Comparison of ENCODE assay signal across 8 cellular contexts in the genomic region with DNA sequence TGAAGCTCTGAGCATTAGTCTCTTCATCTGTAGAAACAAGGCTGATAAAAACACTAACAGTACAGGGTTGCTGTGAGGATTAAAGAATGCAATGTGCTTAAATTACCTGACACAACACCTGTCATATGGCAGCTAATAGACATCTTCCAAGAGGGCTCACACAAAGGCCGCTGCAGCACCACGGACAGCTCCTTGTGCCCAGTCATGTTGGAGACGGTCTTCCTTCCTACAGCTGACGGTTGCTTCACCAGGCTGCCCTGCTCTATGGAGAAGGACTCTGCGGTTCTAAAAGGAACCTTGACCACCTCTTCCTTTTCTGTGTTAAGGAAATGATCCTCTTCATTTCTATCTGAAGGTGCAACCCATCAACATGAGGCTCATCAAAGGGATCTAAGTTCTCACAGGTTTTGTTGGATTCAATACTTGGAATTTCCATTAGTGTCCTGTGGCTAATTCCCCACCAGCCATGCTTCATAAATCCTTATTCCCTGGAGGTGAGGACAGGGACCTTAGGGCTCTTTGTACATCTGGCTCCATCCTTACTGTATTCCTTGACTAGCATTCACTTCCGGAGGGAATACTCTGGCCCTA.
A peak's percentile ranks its signal among the peaks of the same experiment; 100 is the strongest.
DNase-seq lines count a peak whose midpoint lies in the region; ATAC-seq lines count a peak whose summit lies in the region.

No MANE protein-coding gene starts in this region.

- peaks cover 43% of the 10 kb centered on the region for H3K27me3 Mint-ChIP-seq in stimulated activated memory B cell treated with anti-CD40 and anti-IgM and Interleukin-4, amounts not matched to agents 10 μg/mL and 1 μg/mL and 100 μg/mL, for 72 hours

- no peaks in the 10 kb centered on the region for H3K4me1 Mint-ChIP-seq in stimulated activated memory B cell treated with anti-CD40 and anti-IgM and Interleukin-4, amounts not matched to agents 10 μg/mL and 1 μg/mL and 100 μg/mL, for 72 hours

- peaks cover 3% of the 10 kb centered on the region for H3K9me3 Mint-ChIP-seq in stimulated activated memory B cell treated with anti-CD40 and anti-IgM and Interleukin-4, amounts not matched to agents 10 μg/mL and 1 μg/mL and 100 μg/mL, for 72 hours

- ATAC-seq in stimulated activated memory B cell treated with anti-CD40 and anti-IgM and Interleukin-4, amounts not matched to agents 10 μg/mL and 1 μg/mL and 100 μg/mL, for 72 hours: no peak
- ATAC-seq in GM18520 (IDR thresholded peaks at IDR 0.05; ENCODE audit: unreplicated experiment): no peak
- ATAC-seq in GM18861 (IDR thresholded peaks at IDR 0.05; ENCODE audit: unreplicated experiment): no peak
- no peak for ATAC-seq in GM18909 (IDR thresholded peaks at IDR 0.05; ENCODE audit: poor library complexity, unreplicated experiment)

- in situ Hi-C loops in Caki2 (cut with HindIII; ENCODE audit: low pct_unique_long_range_greater_than_20kb, low sequenced_read_pairs): no loop called here

- H3K27ac Mint-ChIP-seq in stimulated activated memory B cell treated with anti-CD40 and anti-IgM and Interleukin-4, amounts not matched to agents 10 μg/mL and 1 μg/mL and 100 μg/mL, for 72 hours: no peak overlapping the region

- DNase-seq in Caki2 (ENCODE audit: low read depth) (peak; percentile 16), NCI-H524 treated with DMSO at 0.1 percent for 48 hours (lab: John Stamatoyannopoulos, UW) (peak; percentile 50), left kidney (ENCODE audit: low read depth, low spot score) (peak; percentile 95)
- DNase-seq in activated effector memory CD4-positive, alpha-beta T cell treated with Interleukin-2 at 50 U/mL for 16 hours: peak; percentile 15

- H3K4me3 Mint-ChIP-seq in stimulated activated memory B cell treated with anti-CD40 and anti-IgM and Interleukin-4, amounts not matched to agents 10 μg/mL and 1 μg/mL and 100 μg/mL, for 72 hours: no peak overlapping the region

- H3K36me3 Mint-ChIP-seq in stimulated activated memory B cell treated with anti-CD40 and anti-IgM and Interleukin-4, amounts not matched to agents 10 μg/mL and 1 μg/mL and 100 μg/mL, for 72 hours: no peaks in the 10 kb centered on the region

Comparison
In these comparisons a context has a peak if more than half of its experiments do, and no peak if none do; other contexts are left out.
1. DNase-seq: peak in every context shown above with its lines; median percentile 95 in left kidney; 50 in NCI-H524 treated with DMSO at 0.1 percent for 48 hours; 16 in Caki2; 15 in activated effector memory CD4-positive, alpha-beta T cell treated with Interleukin-2 at 50 U/mL for 16 hours.